15 cellular contexts compared by ENCODE assay signal in genomic region chr5:154146409-154146808, GRCh38. TPM values are rescaled to one million over a fixed set of nuclear protein-coding genes. Genes with fewer than 3 reads are reported as not detected.
DNase-seq lines count a peak whose midpoint lies in the region; ATAC-seq and TF ChIP-seq lines count a peak whose summit lies in the region.
"Had no signal": no experiment of that assay in that cellular context is flagged by ENCODE, and none has a peak within 500 bp of the region (broad histone marks: within the 10 kb centered on the region; RNA-seq: fewer than 3 reads in every experiment).

No MANE protein-coding gene starts in this region.

- intact Hi-C loops in heart right ventricle (cut with DNase I) (loop anchor here in 1 of 10 donors (10.0 kb wide), 1 partner anchor 62 kb away; no protein-coding TSS in a partner anchor), ascending aorta (cut with DNase I) (no loop called here)

- H3K27me3 ChIP-seq in heart right ventricle (no peaks in the 10 kb centered on the region), ascending aorta (no peaks in the 10 kb centered on the region)
- H3K27me3 ChIP-seq: BE2C had no signal

- H3K27ac ChIP-seq in heart right ventricle (peak overlapping the region in 7 of 10 donors; percentile 14 to 65 (median 46)), ascending aorta (no peak overlapping the region)
- H3K27ac ChIP-seq: A549, C4-2B, HL-60 had no signal

- peak; percentile 71 to 96 (median 88) for ATAC-seq in heart right ventricle
- ATAC-seq: A549, GM12878 had no signal

- DNase-seq in H4 (ENCODE audit: low spot score) (peak; percentile 1), NCI-H146 (lab: John Stamatoyannopoulos, UW) (peak; percentile 54), heart right ventricle (peak in 1 of 2 donors; percentile 48), islet precursor cell (peak; percentile 13), cerebellum (ENCODE audit: low spot score) (no peak), GM19240 (ENCODE audit: insufficient read length, low spot score) (no peak), ascending aorta (ENCODE audit: low spot score in 2 of 2) (no peak)
- DNase-seq: BE2C; CD4-positive, alpha-beta memory T cell; DMS79; HCEC 1CT had no signal

- H3K9me3 ChIP-seq in heart right ventricle (no peaks in the 10 kb centered on the region), ascending aorta (no peaks in the 10 kb centered on the region)
- H3K9me3 ChIP-seq: A549, BE2C had no signal

- H3K4me1 ChIP-seq in heart right ventricle (peaks cover 0 to 65% (median 17%) of the 10 kb centered on the region in 9 donors), ascending aorta (no peaks in the 10 kb centered on the region)
- H3K4me1 ChIP-seq: A549 had no signal

- H3K36me3 ChIP-seq in heart right ventricle (no peaks in the 10 kb centered on the region), ascending aorta (no peaks in the 10 kb centered on the region)
- H3K36me3 ChIP-seq: BE2C had no signal

- TF ChIP-seq CTCF in heart right ventricle (IDR thresholded peaks at IDR 0.05): no peak
- TF ChIP-seq CTCF in ascending aorta (IDR thresholded peaks at IDR 0.05): no peak

- H3K4me3 ChIP-seq in heart right ventricle (no peak overlapping the region), ascending aorta (no peak overlapping the region)
- H3K4me3 ChIP-seq: A549, GM12878 had no signal

RNA-seq across cellular contexts. Expression of gene GALNT10, which starts 44.1 kb away (rescaled TPM):
- total RNA-seq in H4 (2014; rRNA removed; shearing (Covaris generic)): 22.8 and 33.2 TPM in 2 replicates
- total RNA-seq in heart right ventricle (10 to 100 TPM in 7 of 10 donors, 1 to 10 TPM in 3; 8.9 to 19.0 (median 12.9) TPM), cerebellum (11.6 TPM), ascending aorta (52.3 TPM)
- 1 to 10 TPM; 3.1 to 5.1 TPM for polyA plus RNA-seq in heart right ventricle

Comparison
In these comparisons a context has a peak if more than half of its experiments do, and no peak if none do; other contexts are left out.
1. DNase-seq: peak in H4 (single experiment), NCI-H146 (single experiment) and islet precursor cell (single experiment); none in cerebellum (single experiment), GM19240 (single experiment) and ascending aorta (0 of 2).
2. H3K27ac ChIP-seq: peak in heart right ventricle (7 of 10); none in ascending aorta (0 of 2).